In genomic region chr20:36214684-36215256, GRCh38 we compare ENCODE assay signal across 7 cellular contexts. TPM values are rescaled to one million over a fixed set of nuclear protein-coding genes. Genes with fewer than 3 reads are reported as not detected.
DNase-seq lines count a peak whose midpoint lies in the region; ATAC-seq and TF ChIP-seq lines count a peak whose summit lies in the region.

No MANE protein-coding gene starts in this region.

- no peak overlapping the region for H3K4me2 ChIP-seq in HCT116 (ENCODE audit: low read length)

- H4K20me1 ChIP-seq in HCT116 (ENCODE audit: insufficient read depth), result no peaks in the 10 kb centered on the region

- no peak overlapping the region for H3K9ac ChIP-seq in HCT116 (ENCODE audit: low read length)

- H3K4me1 ChIP-seq in HCT116 (ENCODE audit: control insufficient read depth in 1 of 2, insufficient read depth in 2 of 2, low read length in 2 of 2) (peaks cover 3 to 5% of the 10 kb centered on the region in 2 experiments; a peak in 2 of 4 replicates), sigmoid colon (no peaks in the 10 kb centered on the region)

- CTCF ChIA-PET in HCT116 (lab: Charles Lee), result interaction anchor here (1.2 to 2.2 kb wide), 2 partner anchors 225 kb away, joined by 3 to 6 read pairs; no protein-coding TSS in a partner anchor

- peak; percentile 70 for ATAC-seq in HCT116

- POLR2A ChIA-PET in HCT116 (lab: Charles Lee), result no interaction called here

- DNase-seq in Daoy (ENCODE audit: low read depth) (peak; percentile 18), HCT116 (ENCODE audit: low read depth, low spot score) (no peak), SW480 (ENCODE audit: low spot score) (peak; percentile 61), iPS-NIHi11 (ENCODE audit: low spot score) (peak; percentile 77), sigmoid colon (no peak), foreskin melanocyte (no peak), islet precursor cell (no peak)

- intact Hi-C loops in HCT116 (cut with micrococcal nuclease), result loop anchor here (1.0 to 10.0 kb wide), 3 partner anchors 185 to 700 kb away; no protein-coding TSS in a partner anchor
- intact Hi-C loops in sigmoid colon (cut with DNase I), result no loop called here

- H3K4me3 ChIP-seq in HCT116 (replicated peaks in 1 of 2; ENCODE audit: low read depth in 1 of 2, low read length in 2 of 2), result no peak overlapping the region
- no peak overlapping the region for H3K4me3 ChIP-seq in sigmoid colon

- TF ChIP-seq EP300 in sigmoid colon (IDR thresholded peaks at IDR 0.05), result no peak

- TF ChIP-seq CTCF in HCT116 (IDR thresholded peaks at IDR 0.05 in 2 of 3, conservative IDR thresholded peaks at IDR 0.05 in 1 of 3; ENCODE audit: borderline replicate concordance in 1 of 3, insufficient read depth in 1 of 3, low read depth in 2 of 3, low read length in 2 of 3) (peak; percentile 65 to 79 (median 76)), sigmoid colon (IDR thresholded peaks at IDR 0.05) (no peak)

- no peaks in the 10 kb centered on the region for H3K79me2 ChIP-seq in HCT116 (ENCODE audit: insufficient read depth, low read length)

- 0 out of 4 replicates have a peak, but pooled peaks cover 0 to 2% of the 10 kb centered on the region in 2 experiments for H3K36me3 ChIP-seq in HCT116 (ENCODE audit: control insufficient read depth in 1 of 2, insufficient read depth in 2 of 2, low read length in 2 of 2)
- peaks cover 0 to 36% (median 5%) of the 10 kb centered on the region in 4 donors for H3K36me3 ChIP-seq in sigmoid colon

- H3K27me3 ChIP-seq in HCT116 (ENCODE audit: insufficient read depth, low read length) (no peaks in the 10 kb centered on the region), sigmoid colon (no peaks in the 10 kb centered on the region)

- no peak overlapping the region for H3K27ac ChIP-seq in HCT116 (ENCODE audit: low read depth, low read length)
- H3K27ac ChIP-seq in sigmoid colon, result no peak overlapping the region

- H3K9me3 ChIP-seq in HCT116 (ENCODE audit: control insufficient read depth in 1 of 2, insufficient read depth in 1 of 2, low read depth in 1 of 2, low read length in 2 of 2) (no peaks in the 10 kb centered on the region), sigmoid colon (no peaks in the 10 kb centered on the region)

- TF ChIP-seq POLR2A in HCT116 (IDR thresholded peaks at IDR 0.05; ENCODE audit: borderline replicate concordance, extremely low read depth, insufficient read depth, insufficient read length), result no peak
- TF ChIP-seq POLR2A in sigmoid colon (IDR thresholded peaks at IDR 0.05), result no peak

- peak; percentile 75 for TF ChIP-seq RAD21 in HCT116 (IDR thresholded peaks at IDR 0.05; ENCODE audit: low read depth)

- BruUV-seq in HCT116 (replicated peaks; lab: Mats Ljungman, UMichigan), result no TSS peak

- no peak overlapping the region for H2AFZ ChIP-seq in HCT116 (ENCODE audit: low read depth, low read length, poor library complexity, severe bottlenecking)

- RAD21 ChIA-PET in HCT116 (lab: Charles Lee; ENCODE audit: low non-redundant PET in 1 of 2, low total read pairs in 2 of 2, uncharacterized antibody in 2 of 2, unreplicated experiment in 2 of 2), result no interaction called here

- WGBS in sigmoid colon, 2 donors, result 69 to 76% methylated on average over 5 of the region's 5 CpGs

- H3K9me2 ChIP-seq in HCT116 (ENCODE audit: insufficient read depth), result no peaks in the 10 kb centered on the region

TF ChIP-seq in HCT116, 20 proteins besides CTCF, POLR2A, EP300 and RAD21:
- no peak for TF ChIP-seq ZFX (IDR thresholded peaks at IDR 0.05)
- TF ChIP-seq EGR1 (IDR thresholded peaks at IDR 0.05; ENCODE audit: low read depth), result no peak
- TF ChIP-seq EZH2 (IDR thresholded peaks at IDR 0.05), result no peak
- TF ChIP-seq REST (IDR thresholded peaks at IDR 0.05; ENCODE audit: low read depth), result no peak
- TF ChIP-seq CBX3 (IDR thresholded peaks at IDR 0.05; ENCODE audit: low read depth), result no peak
- no peak for TF ChIP-seq CEBPB (IDR thresholded peaks at IDR 0.05; ENCODE audit: low read depth)
- no peak for TF ChIP-seq ATF3 (IDR thresholded peaks at IDR 0.05)
- TF ChIP-seq FOSL1 (IDR thresholded peaks at IDR 0.05; ENCODE audit: low read depth), result no peak
- TF ChIP-seq JUND (IDR thresholded peaks at IDR 0.05), result no peak
- no peak for TF ChIP-seq YY1 (IDR thresholded peaks at IDR 0.05; ENCODE audit: extremely low read depth, insufficient replicate concordance, low read depth, low read length)
- TF ChIP-seq MAX (IDR thresholded peaks at IDR 0.05), result no peak
- no peak for TF ChIP-seq SRF (IDR thresholded peaks at IDR 0.05; ENCODE audit: low read depth)
- TF ChIP-seq SP1 (IDR thresholded peaks at IDR 0.05; ENCODE audit: low read depth), result no peak
- no peak for TF ChIP-seq ELF1 (IDR thresholded peaks at IDR 0.05; ENCODE audit: borderline replicate concordance, low read depth)
- TF ChIP-seq ZBTB33 (IDR thresholded peaks at IDR 0.05; ENCODE audit: extremely low read depth, insufficient replicate concordance, low read length), result no peak
- TF ChIP-seq ZNF274 (IDR thresholded peaks at IDR 0.05; ENCODE audit: low read depth, low read length), result no peak
- no peak for TF ChIP-seq EZH2phosphoT487 (IDR thresholded peaks at IDR 0.05; ENCODE audit: borderline replicate concordance)
- no peak for TF ChIP-seq POLR2AphosphoS5 (IDR thresholded peaks at IDR 0.05; ENCODE audit: low read depth, low read length)
- TF ChIP-seq SIN3A (IDR thresholded peaks at IDR 0.05; ENCODE audit: low read depth), result no peak

RNA-seq across cellular contexts. Expression of gene AAR2, which starts 21.5 kb away (rescaled TPM):
- 21.6 and 27.1 TPM in 2 replicates for total RNA-seq in Daoy (2014; rRNA removed; shearing (Covaris generic))
- total RNA-seq in HCT116 (2021; ENCODE audit: unreplicated experiment), result 23.3 TPM
- polyA plus RNA-seq in HCT116 (2012), result 16.6 and 19.9 TPM in 2 replicates
- 10 to 100 TPM; 26.5 to 39.6 (median 34.8) TPM for total RNA-seq in sigmoid colon
- 10 to 100 TPM; 11.4 to 22.7 (median 15.3) TPM for polyA plus RNA-seq in sigmoid colon

Comparison
In these comparisons a context has a peak if more than half of its experiments do, and no peak if none do; other contexts are left out.
1. DNase-seq: peak in Daoy (single experiment), SW480 (single experiment) and iPS-NIHi11 (single experiment); none in HCT116 (single experiment), sigmoid colon (single experiment), foreskin melanocyte (single experiment) and islet precursor cell (single experiment).
2. CTCF ChIP-seq: peak in HCT116 (3 of 3); none in sigmoid colon (0 of 4).